Comparison of ENCODE assay signal across 1 cellular context in genomic region chr10:75431180-75432111, GRCh38.
A peak's percentile ranks its signal among the peaks of the same experiment; 100 is the strongest.
TF ChIP-seq lines count a peak whose summit lies in the region.

TSS of gene LRMDA (plus strand) at chr10:75431624.

TF ChIP-seq in HepG2, 621 proteins besides CTCF, POLR2A, EP300 and RAD21 (continued from another document and continues in another):
- TF ChIP-seq, protein P1, sequence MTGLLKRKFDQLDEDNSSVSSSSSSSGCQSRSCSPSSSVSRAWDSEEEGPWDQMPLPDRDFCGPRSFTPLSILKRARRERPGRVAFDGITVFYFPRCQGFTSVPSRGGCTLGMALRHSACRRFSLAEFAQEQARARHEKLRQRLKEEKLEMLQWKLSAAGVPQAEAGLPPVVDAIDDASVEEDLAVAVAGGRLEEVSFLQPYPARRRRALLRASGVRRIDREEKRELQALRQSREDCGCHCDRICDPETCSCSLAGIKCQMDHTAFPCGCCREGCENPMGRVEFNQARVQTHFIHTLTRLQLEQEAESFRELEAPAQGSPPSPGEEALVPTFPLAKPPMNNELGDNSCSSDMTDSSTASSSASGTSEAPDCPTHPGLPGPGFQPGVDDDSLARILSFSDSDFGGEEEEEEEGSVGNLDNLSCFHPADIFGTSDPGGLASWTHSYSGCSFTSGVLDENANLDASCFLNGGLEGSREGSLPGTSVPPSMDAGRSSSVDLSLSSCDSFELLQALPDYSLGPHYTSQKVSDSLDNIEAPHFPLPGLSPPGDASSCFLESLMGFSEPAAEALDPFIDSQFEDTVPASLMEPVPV (CRISPR knock-in tag; IDR thresholded peaks at IDR 0.05): no peak
- TF ChIP-seq NONO (IDR thresholded peaks at IDR 0.05) (no peak), NONO (CRISPR knock-in tag; conservative IDR thresholded peaks at IDR 0.05) (peak; percentile 48; the same call in 1 of the 2 replicates), CREM (IDR thresholded peaks at IDR 0.05) (peak; percentile 40; the same call in 1 of the 2 replicates), CREM (CRISPR knock-in tag; IDR thresholded peaks at IDR 0.05) (no peak), ZSCAN21 (CRISPR knock-in tag; IDR thresholded peaks at IDR 0.05; ENCODE audit: borderline replicate concordance) (0 out of 2 replicates have a peak, but pooled peaks have one; percentile 5), NCOA2 (CRISPR knock-in tag; IDR thresholded peaks at IDR 0.05) (peak; percentile 81), SIX1 (CRISPR knock-in tag; IDR thresholded peaks at IDR 0.05; ENCODE audit: borderline replicate concordance) (no peak; the same call in 1 of the 2 replicates), HNRNPLL (IDR thresholded peaks at IDR 0.05; ENCODE audit: low read depth, low read length, poor library complexity, severe bottlenecking) (peak; percentile 67), ZBTB34 (CRISPR knock-in tag; IDR thresholded peaks at IDR 0.05) (0 out of 2 replicates have a peak, but pooled peaks have one; percentile 41), ZNF788 (CRISPR knock-in tag; IDR thresholded peaks at IDR 0.05; ENCODE audit: borderline replicate concordance) (0 out of 2 replicates have a peak, but pooled peaks have one; percentile 53), SOX6 (IDR thresholded peaks at IDR 0.05) (no peak), SOX6 (CRISPR knock-in tag; IDR thresholded peaks at IDR 0.05) (peak; percentile 67), TCF7 (IDR thresholded peaks at IDR 0.05; ENCODE audit: low read depth) (peak; percentile 65), TEF (CRISPR knock-in tag; IDR thresholded peaks at IDR 0.05) (peak; percentile 94), SAFB2 (CRISPR knock-in tag; IDR thresholded peaks at IDR 0.05; ENCODE audit: borderline replicate concordance, low read depth) (peak; percentile 71; the same call in 1 of the 2 replicates), ZNF562 (CRISPR knock-in tag; IDR thresholded peaks at IDR 0.05; ENCODE audit: borderline replicate concordance) (0 out of 2 replicates have a peak, but pooled peaks have one; percentile 34), ZNF749 (CRISPR knock-in tag; IDR thresholded peaks at IDR 0.05; ENCODE audit: borderline replicate concordance) (0 out of 2 replicates have a peak, but pooled peaks have one; percentile 43), MAZ (IDR thresholded peaks at IDR 0.05; ENCODE audit: borderline replicate concordance, low read depth, low read length) (0 out of 2 replicates have a peak, but pooled peaks have one; percentile 18), MAZ (CRISPR knock-in tag; IDR thresholded peaks at IDR 0.05; ENCODE audit: low read depth) (0 out of 2 replicates have a peak, but pooled peaks have one; percentile 57), KLF15 (CRISPR knock-in tag; IDR thresholded peaks at IDR 0.05; ENCODE audit: borderline replicate concordance) (no peak), ZBTB7B (CRISPR knock-in tag; IDR thresholded peaks at IDR 0.05) (peak; percentile 95), POLR2G (IDR thresholded peaks at IDR 0.05; ENCODE audit: low read depth, low read length) (peak; percentile 62), REPIN1 (CRISPR knock-in tag; IDR thresholded peaks at IDR 0.05; ENCODE audit: borderline replicate concordance, low read depth) (peak; percentile 44; the same call in 1 of the 2 replicates), SP4 (CRISPR knock-in tag; IDR thresholded peaks at IDR 0.05) (peak; percentile 45; the same call in 1 of the 2 replicates), ZNF549 (CRISPR knock-in tag; IDR thresholded peaks at IDR 0.05) (no peak), SMAD1 (CRISPR knock-in tag; IDR thresholded peaks at IDR 0.05; ENCODE audit: borderline replicate concordance, low read depth) (no peak), ATAD3A (CRISPR knock-in tag; IDR thresholded peaks at IDR 0.05) (no peak), ZNF609 (CRISPR knock-in tag; IDR thresholded peaks at IDR 0.05; ENCODE audit: borderline replicate concordance) (peak; percentile 62), GMEB2 (CRISPR knock-in tag; IDR thresholded peaks at IDR 0.05; ENCODE audit: low read depth) (0 out of 2 replicates have a peak, but pooled peaks have one; percentile 17), RARA (CRISPR knock-in tag; IDR thresholded peaks at IDR 0.05) (peak; percentile 72), ZNF331 (CRISPR knock-in tag; IDR thresholded peaks at IDR 0.05) (peak; percentile 12; the same call in 1 of the 2 replicates), ZBTB37 (CRISPR knock-in tag; IDR thresholded peaks at IDR 0.05) (no peak), POLR2AphosphoS5 (IDR thresholded peaks at IDR 0.05; ENCODE audit: low read depth, low read length) (peak; percentile 46; the same call in 1 of the 2 replicates), ZBTB44 (CRISPR knock-in tag; IDR thresholded peaks at IDR 0.05) (0 out of 2 replicates have a peak, but pooled peaks have one; percentile 40), ZMYM2 (CRISPR knock-in tag; IDR thresholded peaks at IDR 0.05) (no peak), EED (CRISPR knock-in tag; IDR thresholded peaks at IDR 0.05) (no peak), ISX (CRISPR knock-in tag; conservative IDR thresholded peaks at IDR 0.05) (0 out of 2 replicates have a peak, but pooled peaks have one; percentile 21), ZNF879 (CRISPR knock-in tag; IDR thresholded peaks at IDR 0.05) (0 out of 2 replicates have a peak, but pooled peaks have one; percentile 53), ATF1 (CRISPR knock-in tag; IDR thresholded peaks at IDR 0.05) (no peak), ZMYM3 (CRISPR knock-in tag; IDR thresholded peaks at IDR 0.05) (peak; percentile 44; the same call in 1 of the 2 replicates)
- TF ChIP-seq, protein P2, sequence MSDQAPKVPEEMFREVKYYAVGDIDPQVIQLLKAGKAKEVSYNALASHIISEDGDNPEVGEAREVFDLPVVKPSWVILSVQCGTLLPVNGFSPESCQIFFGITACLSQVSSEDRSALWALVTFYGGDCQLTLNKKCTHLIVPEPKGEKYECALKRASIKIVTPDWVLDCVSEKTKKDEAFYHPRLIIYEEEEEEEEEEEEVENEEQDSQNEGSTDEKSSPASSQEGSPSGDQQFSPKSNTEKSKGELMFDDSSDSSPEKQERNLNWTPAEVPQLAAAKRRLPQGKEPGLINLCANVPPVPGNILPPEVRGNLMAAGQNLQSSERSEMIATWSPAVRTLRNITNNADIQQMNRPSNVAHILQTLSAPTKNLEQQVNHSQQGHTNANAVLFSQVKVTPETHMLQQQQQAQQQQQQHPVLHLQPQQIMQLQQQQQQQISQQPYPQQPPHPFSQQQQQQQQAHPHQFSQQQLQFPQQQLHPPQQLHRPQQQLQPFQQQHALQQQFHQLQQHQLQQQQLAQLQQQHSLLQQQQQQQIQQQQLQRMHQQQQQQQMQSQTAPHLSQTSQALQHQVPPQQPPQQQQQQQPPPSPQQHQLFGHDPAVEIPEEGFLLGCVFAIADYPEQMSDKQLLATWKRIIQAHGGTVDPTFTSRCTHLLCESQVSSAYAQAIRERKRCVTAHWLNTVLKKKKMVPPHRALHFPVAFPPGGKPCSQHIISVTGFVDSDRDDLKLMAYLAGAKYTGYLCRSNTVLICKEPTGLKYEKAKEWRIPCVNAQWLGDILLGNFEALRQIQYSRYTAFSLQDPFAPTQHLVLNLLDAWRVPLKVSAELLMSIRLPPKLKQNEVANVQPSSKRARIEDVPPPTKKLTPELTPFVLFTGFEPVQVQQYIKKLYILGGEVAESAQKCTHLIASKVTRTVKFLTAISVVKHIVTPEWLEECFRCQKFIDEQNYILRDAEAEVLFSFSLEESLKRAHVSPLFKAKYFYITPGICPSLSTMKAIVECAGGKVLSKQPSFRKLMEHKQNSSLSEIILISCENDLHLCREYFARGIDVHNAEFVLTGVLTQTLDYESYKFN (CRISPR knock-in tag; conservative IDR thresholded peaks at IDR 0.05): peak; percentile 69; the same call in 1 of the 2 replicates
- TF ChIP-seq, protein P3, sequence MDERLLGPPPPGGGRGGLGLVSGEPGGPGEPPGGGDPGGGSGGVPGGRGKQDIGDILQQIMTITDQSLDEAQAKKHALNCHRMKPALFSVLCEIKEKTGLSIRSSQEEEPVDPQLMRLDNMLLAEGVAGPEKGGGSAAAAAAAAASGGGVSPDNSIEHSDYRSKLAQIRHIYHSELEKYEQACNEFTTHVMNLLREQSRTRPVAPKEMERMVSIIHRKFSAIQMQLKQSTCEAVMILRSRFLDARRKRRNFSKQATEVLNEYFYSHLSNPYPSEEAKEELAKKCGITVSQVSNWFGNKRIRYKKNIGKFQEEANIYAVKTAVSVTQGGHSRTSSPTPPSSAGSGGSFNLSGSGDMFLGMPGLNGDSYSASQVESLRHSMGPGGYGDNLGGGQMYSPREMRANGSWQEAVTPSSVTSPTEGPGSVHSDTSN (CRISPR knock-in tag; IDR thresholded peaks at IDR 0.05): no peak
